ENCODE assay signal across 24 cellular contexts in genomic region chr3:103393395-103394186, GRCh38.
DNase-seq lines count a peak whose midpoint lies in the region; ATAC-seq and TF ChIP-seq lines count a peak whose summit lies in the region.
"Had no signal": no experiment of that assay in that cellular context is flagged by ENCODE, and none has a peak within 500 bp of the region (broad histone marks: within the 10 kb centered on the region; RNA-seq: fewer than 3 reads in every experiment).

No MANE protein-coding gene starts in this region.

- H3K9ac ChIP-seq in SK-N-SH (no peak overlapping the region), adipocyte (ENCODE audit: low read length) (no peak overlapping the region)
- H3K9ac ChIP-seq: BLaER1 treated with 17β-estradiol and CSF1 and Interleukin-3, amounts not matched to agents 10 nM and 100 nM had no signal

- no peaks in the 10 kb centered on the region for H3F3A ChIP-seq in SK-N-SH (replicated peaks; ENCODE audit: insufficient read depth)

- H3K9me3 Mint-ChIP-seq in CD8-positive, alpha-beta T cell, result peaks cover 1% of the 10 kb centered on the region
- H3K9me3 Mint-ChIP-seq: activated naive CD8-positive, alpha-beta T cell treated with anti-CD3 and anti-CD28 coated beads, Interleukin-2, amount 50 U/mL, for 24 hours; GM23338; memory B cell had no signal

- no peak overlapping the region for H3K4me3 Mint-ChIP-seq in CD8-positive, alpha-beta T cell
- H3K4me3 Mint-ChIP-seq: activated CD4-positive, alpha-beta memory T cell treated with anti-CD3 and anti-CD28 coated beads for 36 hours; activated naive CD8-positive, alpha-beta T cell treated with anti-CD3 and anti-CD28 coated beads, Interleukin-2, amount 50 U/mL, for 24 hours; GM23338; memory B cell had no signal

- no peaks in the 10 kb centered on the region for H3K36me3 Mint-ChIP-seq in CD8-positive, alpha-beta T cell
- H3K36me3 Mint-ChIP-seq: activated CD4-positive, alpha-beta memory T cell treated with anti-CD3 and anti-CD28 coated beads for 36 hours; memory B cell had no signal

- no peak for TF ChIP-seq CTCF in SK-N-SH (IDR thresholded peaks at IDR 0.05)
- TF ChIP-seq CTCF in ovary (IDR thresholded peaks at IDR 0.05), result no peak
- no peak for TF ChIP-seq CTCF in CD8-positive, alpha-beta T cell (IDR thresholded peaks at IDR 0.05)

- POLR2A ChIA-PET in SK-N-SH (lab: Yijun Ruan, JAX), result no interaction called here
- POLR2A ChIA-PET in CD8-positive, alpha-beta T cell (lab: Charles Lee), result no interaction called here

- H3K4me2 ChIP-seq in SK-N-SH, result no peak overlapping the region
- H3K4me2 ChIP-seq: BLaER1 treated with 17β-estradiol and CSF1 and Interleukin-3, amounts not matched to agents 10 nM and 100 nM; GM23338 had no signal

- DNase-seq in SK-N-SH, result no peak
- peak; percentile 42 for DNase-seq in adipocyte (ENCODE audit: low read depth)
- peak; percentile 3 for DNase-seq in hepatic stellate cell (ENCODE audit: low spot score)
- no peak for DNase-seq in left ventricle myocardium superior
- no peak for DNase-seq in ovary
- no peak for DNase-seq in HUDEP-2 (lab: John Stamatoyannopoulos, UW; ENCODE audit: unreplicated experiment in 76 of 76)
- no peak for DNase-seq in CD8-positive, alpha-beta T cell
- DNase-seq: 8988T; activated CD4-positive, alpha-beta memory T cell treated with anti-CD3 and anti-CD28 coated beads for 36 hours; activated CD4-positive, CD25-positive, alpha-beta regulatory T cell; activated effector memory CD4-positive, alpha-beta T cell treated with Interleukin-2 at 50 U/mL for 16 hours; activated naive CD8-positive, alpha-beta T cell treated with anti-CD3 and anti-CD28 coated beads, Interleukin-2, amount 50 U/mL, for 24 hours; foreskin melanocyte; NCI-H1417 treated with DMSO at 0.1 percent for 48 hours; NCI-H526; spleen; stimulated activated CD4-positive, alpha-beta T cell treated with anti-CD3 and anti-CD28 coated beads, Interleukin-4, amount 100 ng/mL, for 4 hours; stimulated activated naive CD8-positive, alpha-beta T cell treated with anti-CD3 and anti-CD28 coated beads, Interleukin-15, Interleukin-2, amounts not matched to agents 100 U/mL and 50 U/mL, for 24 hours; tibial artery had no signal

- no peaks in the 10 kb centered on the region for H4K20me1 ChIP-seq in SK-N-SH (ENCODE audit: insufficient read depth)
- H4K20me1 ChIP-seq: BLaER1 treated with 17β-estradiol and CSF1 and Interleukin-3, amounts not matched to agents 10 nM and 100 nM had no signal

- H3K27me3 Mint-ChIP-seq in CD8-positive, alpha-beta T cell (ENCODE audit: low read depth), result no peaks in the 10 kb centered on the region
- H3K27me3 Mint-ChIP-seq: activated CD4-positive, alpha-beta memory T cell treated with anti-CD3 and anti-CD28 coated beads for 36 hours; activated naive CD8-positive, alpha-beta T cell treated with anti-CD3 and anti-CD28 coated beads, Interleukin-2, amount 50 U/mL, for 24 hours; memory B cell had no signal

- H2AFZ ChIP-seq in SK-N-SH (ENCODE audit: low read depth), result 0 out of 2 replicates have a peak overlapping the region, but pooled peaks have one; percentile 27
- H2AFZ ChIP-seq: GM23338 had no signal

- no peak for TF ChIP-seq POLR2A in ovary (IDR thresholded peaks at IDR 0.05)

- H3K9me3 ChIP-seq in SK-N-SH (no peaks in the 10 kb centered on the region), adipocyte (ENCODE audit: control insufficient read depth, low read length) (no peaks in the 10 kb centered on the region), ovary (no peaks in the 10 kb centered on the region)
- H3K9me3 ChIP-seq in CD8-positive, alpha-beta T cell (ENCODE audit: low read length), result no peaks in the 10 kb centered on the region
- H3K9me3 ChIP-seq: BLaER1 treated with 17β-estradiol and CSF1 and Interleukin-3, amounts not matched to agents 10 nM and 100 nM; spleen; tibial artery had no signal

- intact Hi-C loops in left ventricle myocardium superior (cut with micrococcal nuclease) (no loop called here), ovary (cut with DNase I) (no loop called here)
- intact Hi-C loops in CD8-positive, alpha-beta T cell (cut with DNase I, micrococcal nuclease), result no loop called here

- H3K4me3 ChIP-seq in SK-N-SH (ENCODE audit: low read depth in 2 of 2, low read length in 1 of 2) (no peak overlapping the region), adipocyte (ENCODE audit: low read length) (no peak overlapping the region), ovary (no peak overlapping the region)
- H3K4me3 ChIP-seq in CD8-positive, alpha-beta T cell (ENCODE audit: low read depth, low read length), result no peak overlapping the region
- H3K4me3 ChIP-seq: BLaER1 treated with 17β-estradiol and CSF1 and Interleukin-3, amounts not matched to agents 10 nM and 100 nM; GM23338; spleen; tibial artery had no signal

- CTCF ChIA-PET in SK-N-SH (lab: Yijun Ruan, JAX), result interaction anchor here (0.8 to 1.3 kb wide), 2 partner anchors 60 to 720 kb away, joined by 3 to 4 read pairs; no protein-coding TSS in a partner anchor
- CTCF ChIA-PET in CD8-positive, alpha-beta T cell (lab: Charles Lee), result no interaction called here

- no peak for TF ChIP-seq RAD21 in SK-N-SH (IDR thresholded peaks at IDR 0.05; ENCODE audit: low read length)

- H3K4me1 Mint-ChIP-seq in CD8-positive, alpha-beta T cell (ENCODE audit: low read depth), result no peaks in the 10 kb centered on the region
- H3K4me1 Mint-ChIP-seq: activated naive CD8-positive, alpha-beta T cell treated with anti-CD3 and anti-CD28 coated beads, Interleukin-2, amount 50 U/mL, for 24 hours; memory B cell had no signal

- H3K79me2 ChIP-seq in SK-N-SH (ENCODE audit: insufficient read depth), result no peaks in the 10 kb centered on the region

- ATAC-seq in SK-N-SH treated with all-trans-retinoic acid at 6 μM for 48 hours (no peak), left ventricle myocardium superior (no peak)
- ATAC-seq in CD8-positive, alpha-beta T cell, result no peak
- ATAC-seq: activated naive CD8-positive, alpha-beta T cell treated with anti-CD3 and anti-CD28 coated beads, Interleukin-2, amount 50 U/mL, for 24 hours; GM23338; stimulated activated naive CD8-positive, alpha-beta T cell treated with anti-CD3 and anti-CD28 coated beads, Interleukin-15, Interleukin-2, amounts not matched to agents 100 U/mL and 50 U/mL, for 24 hours had no signal

- no peak for TF ChIP-seq EP300 in SK-N-SH (IDR thresholded peaks at IDR 0.05; ENCODE audit: borderline replicate concordance in 1 of 2, low read depth in 1 of 2, low read length in 1 of 2)
- TF ChIP-seq EP300 in ovary (IDR thresholded peaks at IDR 0.05), result no peak

- no peaks in the 10 kb centered on the region for H3K36me3 ChIP-seq in SK-N-SH (replicated peaks in 1 of 2; ENCODE audit: control insufficient read depth in 1 of 2, insufficient read depth in 2 of 2, low read length in 1 of 2)
- H3K36me3 ChIP-seq in adipocyte (ENCODE audit: control insufficient read depth, insufficient read depth, low read length, severe bottlenecking), result no peaks in the 10 kb centered on the region
- no peaks in the 10 kb centered on the region for H3K36me3 ChIP-seq in ovary
- H3K36me3 ChIP-seq in CD8-positive, alpha-beta T cell (ENCODE audit: insufficient read depth, low read length), result no peaks in the 10 kb centered on the region
- H3K36me3 ChIP-seq: BLaER1 treated with 17β-estradiol and CSF1 and Interleukin-3, amounts not matched to agents 10 nM and 100 nM; spleen; tibial artery had no signal

- H3K27ac ChIP-seq in SK-N-SH (ENCODE audit: low read depth in 2 of 2, low read length in 1 of 2), result no peak overlapping the region
- no peak overlapping the region for H3K27ac ChIP-seq in ovary
- H3K27ac ChIP-seq in CD8-positive, alpha-beta T cell (ENCODE audit: low read depth, low read length), result no peak overlapping the region
- H3K27ac ChIP-seq: BLaER1 treated with 17β-estradiol and CSF1 and Interleukin-3, amounts not matched to agents 10 nM and 100 nM; epithelial cell of prostate; spleen; tibial artery had no signal

- 76% methylated on average over 4 of the region's 4 CpGs for WGBS in SK-N-SH (ENCODE audit: low lambda C conversion rate)
- 17 to 30% (median 19%) methylated on average over 4 of the region's 4 CpGs for WGBS in ovary, 3 donors

- no peaks in the 10 kb centered on the region for H3K27me3 ChIP-seq in SK-N-SH (ENCODE audit: insufficient read depth)
- H3K27me3 ChIP-seq in adipocyte (replicated peaks; ENCODE audit: control insufficient read depth, insufficient read depth, low read length), result no peaks in the 10 kb centered on the region
- H3K27me3 ChIP-seq in ovary, result no peaks in the 10 kb centered on the region
- H3K27me3 ChIP-seq in CD8-positive, alpha-beta T cell (ENCODE audit: insufficient read depth, low read length), result no peaks in the 10 kb centered on the region
- H3K27me3 ChIP-seq: BLaER1 treated with 17β-estradiol and CSF1 and Interleukin-3, amounts not matched to agents 10 nM and 100 nM; spleen; tibial artery had no signal

- no peak overlapping the region for H3K27ac Mint-ChIP-seq in CD8-positive, alpha-beta T cell
- H3K27ac Mint-ChIP-seq: activated CD4-positive, alpha-beta memory T cell treated with anti-CD3 and anti-CD28 coated beads for 36 hours; activated naive CD8-positive, alpha-beta T cell treated with anti-CD3 and anti-CD28 coated beads, Interleukin-2, amount 50 U/mL, for 24 hours; GM23338; memory B cell had no signal

- no peaks in the 10 kb centered on the region for H3K9me2 ChIP-seq in SK-N-SH

- no peaks in the 10 kb centered on the region; a peak in 1 of 4 replicates for H3K4me1 ChIP-seq in SK-N-SH (ENCODE audit: control insufficient read depth in 1 of 2, insufficient read depth in 2 of 2, low read depth in 1 of 2, low read length in 1 of 2)
- H3K4me1 ChIP-seq in adipocyte (ENCODE audit: control insufficient read depth, insufficient read depth, low read length), result no peaks in the 10 kb centered on the region
- H3K4me1 ChIP-seq in ovary (ENCODE audit: insufficient read depth), result no peaks in the 10 kb centered on the region
- no peaks in the 10 kb centered on the region for H3K4me1 ChIP-seq in CD8-positive, alpha-beta T cell (ENCODE audit: insufficient read depth, low read length)
- H3K4me1 ChIP-seq: BLaER1 treated with 17β-estradiol and CSF1 and Interleukin-3, amounts not matched to agents 10 nM and 100 nM; spleen; tibial artery had no signal

TF ChIP-seq in SK-N-SH, 30 proteins besides CTCF, POLR2A, EP300 and RAD21 (continues in another document):
- TF ChIP-seq MEF2A (IDR thresholded peaks at IDR 0.05; ENCODE audit: borderline replicate concordance, low read depth), result no peak
- no peak for TF ChIP-seq EZH2phosphoT487 (IDR thresholded peaks at IDR 0.05; ENCODE audit: borderline replicate concordance, low read depth)

Comparison
In these comparisons a context has a peak if more than half of its experiments do, and no peak if none do; other contexts are left out.
1. DNase-seq: peak in adipocyte (single experiment) and hepatic stellate cell (single experiment); none in SK-N-SH (single experiment), left ventricle myocardium superior (single experiment), ovary (0 of 5), HUDEP-2 (0 of 76) and CD8-positive, alpha-beta T cell (0 of 7).